9 cellular contexts compared by ENCODE assay signal in genomic region chr16:68289621-68290329, GRCh38. TPM values are rescaled to one million over a fixed set of nuclear protein-coding genes. Genes with fewer than 3 reads are reported as not detected.
DNase-seq lines count a peak whose midpoint lies in the region; ATAC-seq and TF ChIP-seq lines count a peak whose summit lies in the region.
"Had no signal": no experiment of that assay in that cellular context is flagged by ENCODE, and none has a peak within 500 bp of the region (broad histone marks: within the 10 kb centered on the region; RNA-seq: fewer than 3 reads in every experiment).

No MANE protein-coding gene starts in this region.

- no peaks in the 10 kb centered on the region for H3K9me3 Mint-ChIP-seq in progenitor cell of endocrine pancreas (ENCODE audit: low read depth)

- H3K4me1 Mint-ChIP-seq in progenitor cell of endocrine pancreas (ENCODE audit: low read depth), result peaks cover 2% of the 10 kb centered on the region

- peak overlapping the region; percentile 6 for H3K27ac ChIP-seq in temporal lobe (ENCODE audit: low read depth, low read length)
- H3K27ac ChIP-seq: VCaP had no signal

- no peaks in the 10 kb centered on the region for H3K27me3 Mint-ChIP-seq in progenitor cell of endocrine pancreas

- no peak for TF ChIP-seq CTCF in progenitor cell of endocrine pancreas (IDR thresholded peaks at IDR 0.05; ENCODE audit: unreplicated experiment)

- peak; percentile 81 for ATAC-seq in HG03064 (IDR thresholded peaks at IDR 0.05; ENCODE audit: low read depth, unreplicated experiment)

- DNase-seq in SKM-1 treated with dmso at 0.1 percent for 144 hours (lab: John Stamatoyannopoulos, UW; ENCODE audit: unreplicated experiment), result peak; percentile 21
- no peak for DNase-seq in SKM-1 (lab: John Stamatoyannopoulos, UW; ENCODE audit: unreplicated experiment)
- peak; percentile 30 for DNase-seq in activated CD4-positive, alpha-beta T cell treated with anti-CD3 and anti-CD28 coated beads for 1 hour
- DNase-seq in germinal center (ENCODE audit: low spot score), result peak; percentile 73
- DNase-seq in progenitor cell of endocrine pancreas (ENCODE audit: low spot score, unreplicated experiment), result no peak
- DNase-seq in iPS-NIHi11 (ENCODE audit: low spot score), result no peak

- H3K36me3 Mint-ChIP-seq in progenitor cell of endocrine pancreas (ENCODE audit: insufficient read depth), result peaks cover 4% of the 10 kb centered on the region

- no peak overlapping the region for H3K27ac Mint-ChIP-seq in progenitor cell of endocrine pancreas

- H3K4me3 Mint-ChIP-seq in progenitor cell of endocrine pancreas (ENCODE audit: low read depth), result no peak overlapping the region

RNA-seq across cellular contexts. Expression of gene SLC7A6OS, which starts 21.0 kb away (rescaled TPM):
- total RNA-seq in temporal lobe, result 8.9 TPM
- total RNA-seq in progenitor cell of endocrine pancreas, result 23.9 and 25.9 TPM in 2 replicates

RNA-seq across cellular contexts. Expression of gene PRMT7, which starts 21.0 kb away (rescaled TPM):
- total RNA-seq in temporal lobe (39.1 TPM), progenitor cell of endocrine pancreas (60.0 and 70.5 TPM in 2 replicates)

RNA-seq across cellular contexts. Expression of gene SLC7A6, which starts 25.4 kb away (rescaled TPM):
- 11.3 TPM for total RNA-seq in temporal lobe
- 11.3 and 11.6 TPM in 2 replicates for total RNA-seq in progenitor cell of endocrine pancreas

RNA-seq across cellular contexts. Expression of gene PLA2G15, which starts 44.6 kb away (rescaled TPM):
- 16.0 TPM for total RNA-seq in temporal lobe
- 18.8 and 20.9 TPM in 2 replicates for total RNA-seq in progenitor cell of endocrine pancreas

RNA-seq across cellular contexts. Expression of gene ESRP2, which starts 53.8 kb away (rescaled TPM):
- not detected for total RNA-seq in temporal lobe
- total RNA-seq in progenitor cell of endocrine pancreas, result 82.3 and 88.6 TPM in 2 replicates

Comparison
In these comparisons a context has a peak if more than half of its experiments do, and no peak if none do; other contexts are left out.
1. DNase-seq: peak in SKM-1 treated with dmso at 0.1 percent for 144 hours (single experiment), activated CD4-positive, alpha-beta T cell treated with anti-CD3 and anti-CD28 coated beads for 1 hour (single experiment) and germinal center (single experiment); none in SKM-1 (single experiment), progenitor cell of endocrine pancreas (single experiment) and iPS-NIHi11 (single experiment).